In genomic region chr10:11440250-11441150, GRCh38 we compare ENCODE assay signal across 8 cellular contexts.
DNase-seq lines count a peak whose midpoint lies in the region; ATAC-seq and TF ChIP-seq lines count a peak whose summit lies in the region.

No MANE protein-coding gene starts in this region.

- H3K27ac ChIP-seq in heart left ventricle, result no peak overlapping the region

- H3K4me1 Mint-ChIP-seq in activated naive CD8-positive, alpha-beta T cell treated with anti-CD3 and anti-CD28 coated beads for 36 hours, result peaks cover 15% of the 10 kb centered on the region
- peaks cover 29 to 54% of the 10 kb centered on the region in 2 donors for H3K4me1 Mint-ChIP-seq in stimulated activated naive B cell treated with anti-CD40 and anti-IgM and Interleukin-4, amounts not matched to agents 10 μg/mL and 1 μg/mL and 100 μg/mL, for 72 hours
- H3K4me1 Mint-ChIP-seq in glutamatergic neuron (ENCODE audit: low read depth, unreplicated experiment), result no peaks in the 10 kb centered on the region

- ATAC-seq in heart left ventricle (no peak), HG03354 (IDR thresholded peaks at IDR 0.05; ENCODE audit: poor library complexity, severe bottlenecking, unreplicated experiment) (peak; percentile 54), GM19452 (IDR thresholded peaks at IDR 0.05; ENCODE audit: unreplicated experiment) (no peak)
- peak; percentile 91 to 92 for ATAC-seq in stimulated activated naive B cell treated with anti-CD40 and anti-IgM and Interleukin-4, amounts not matched to agents 10 μg/mL and 1 μg/mL and 100 μg/mL, for 72 hours (replicated peaks)

- intact Hi-C loops in cardiac septum (cut with DNase I) (no loop called here), heart left ventricle (cut with DNase I) (no loop called here)

- H3K27me3 Mint-ChIP-seq in activated naive CD8-positive, alpha-beta T cell treated with anti-CD3 and anti-CD28 coated beads for 36 hours, result no peaks in the 10 kb centered on the region
- no peaks in the 10 kb centered on the region for H3K27me3 Mint-ChIP-seq in stimulated activated naive B cell treated with anti-CD40 and anti-IgM and Interleukin-4, amounts not matched to agents 10 μg/mL and 1 μg/mL and 100 μg/mL, for 72 hours
- peaks cover 10% of the 10 kb centered on the region for H3K27me3 Mint-ChIP-seq in glutamatergic neuron (ENCODE audit: unreplicated experiment)

- H3K4me1 ChIP-seq in heart left ventricle, result no peaks in the 10 kb centered on the region

- no peak for TF ChIP-seq POLR2A in heart left ventricle (IDR thresholded peaks at IDR 0.05)

- H3K4me3 ChIP-seq in heart left ventricle, result no peak overlapping the region

- TF ChIP-seq CTCF in heart left ventricle (IDR thresholded peaks at IDR 0.05) (no peak), glutamatergic neuron (IDR thresholded peaks at IDR 0.05; ENCODE audit: partially characterized antibody, unreplicated experiment) (no peak)

- no peaks in the 10 kb centered on the region for H3K9me3 Mint-ChIP-seq in activated naive CD8-positive, alpha-beta T cell treated with anti-CD3 and anti-CD28 coated beads for 36 hours
- H3K9me3 Mint-ChIP-seq in stimulated activated naive B cell treated with anti-CD40 and anti-IgM and Interleukin-4, amounts not matched to agents 10 μg/mL and 1 μg/mL and 100 μg/mL, for 72 hours, result peaks cover 0 to 5% of the 10 kb centered on the region in 2 donors
- H3K9me3 Mint-ChIP-seq in glutamatergic neuron (ENCODE audit: unreplicated experiment), result no peaks in the 10 kb centered on the region

- H3K27me3 ChIP-seq in heart left ventricle, result peaks cover 0 to 8% (median 0%) of the 10 kb centered on the region in 9 donors

- DNase-seq in cardiac septum (ENCODE audit: low spot score) (peak; percentile 24), heart left ventricle (no peak), cerebellar nuclear complex (lab: John Stamatoyannopoulos, UW) (no peak), glutamatergic neuron (no peak)
- peak; percentile 46 for DNase-seq in activated naive CD8-positive, alpha-beta T cell treated with anti-CD3 and anti-CD28 coated beads for 36 hours
- DNase-seq in stimulated activated naive B cell treated with anti-CD40 and anti-IgM and Interleukin-4, amounts not matched to agents 10 μg/mL and 1 μg/mL and 100 μg/mL, for 72 hours, result peak; percentile 69

- H3K36me3 ChIP-seq in heart left ventricle, result no peaks in the 10 kb centered on the region

- 79 to 87% (median 85%) methylated on average over 15 of the region's 15 CpGs for WGBS in heart left ventricle, 4 donors

- no peaks in the 10 kb centered on the region for H3K36me3 Mint-ChIP-seq in activated naive CD8-positive, alpha-beta T cell treated with anti-CD3 and anti-CD28 coated beads for 36 hours
- H3K36me3 Mint-ChIP-seq in stimulated activated naive B cell treated with anti-CD40 and anti-IgM and Interleukin-4, amounts not matched to agents 10 μg/mL and 1 μg/mL and 100 μg/mL, for 72 hours, result peaks cover 8% of the 10 kb centered on the region in 2 donors
- no peaks in the 10 kb centered on the region for H3K36me3 Mint-ChIP-seq in glutamatergic neuron (ENCODE audit: unreplicated experiment)

- peak overlapping the region; percentile 8 for H3K4me3 Mint-ChIP-seq in activated naive CD8-positive, alpha-beta T cell treated with anti-CD3 and anti-CD28 coated beads for 36 hours
- peak overlapping the region; percentile 47 to 71 for H3K4me3 Mint-ChIP-seq in stimulated activated naive B cell treated with anti-CD40 and anti-IgM and Interleukin-4, amounts not matched to agents 10 μg/mL and 1 μg/mL and 100 μg/mL, for 72 hours
- H3K4me3 Mint-ChIP-seq in glutamatergic neuron (ENCODE audit: unreplicated experiment), result no peak overlapping the region

- peak overlapping the region; percentile 81 for H3K27ac Mint-ChIP-seq in activated naive CD8-positive, alpha-beta T cell treated with anti-CD3 and anti-CD28 coated beads for 36 hours
- H3K27ac Mint-ChIP-seq in stimulated activated naive B cell treated with anti-CD40 and anti-IgM and Interleukin-4, amounts not matched to agents 10 μg/mL and 1 μg/mL and 100 μg/mL, for 72 hours, result peak overlapping the region; percentile 96
- no peak overlapping the region for H3K27ac Mint-ChIP-seq in glutamatergic neuron (ENCODE audit: unreplicated experiment)

- H3K9me3 ChIP-seq in heart left ventricle, result no peaks in the 10 kb centered on the region

Comparison
In these comparisons a context has a peak if more than half of its experiments do, and no peak if none do; other contexts are left out.
1. DNase-seq: peak in cardiac septum (single experiment), activated naive CD8-positive, alpha-beta T cell treated with anti-CD3 and anti-CD28 coated beads for 36 hours (single experiment) and stimulated activated naive B cell treated with anti-CD40 and anti-IgM and Interleukin-4, amounts not matched to agents 10 μg/mL and 1 μg/mL and 100 μg/mL, for 72 hours (single experiment); none in heart left ventricle (0 of 5), cerebellar nuclear complex (0 of 2) and glutamatergic neuron (single experiment).
2. ATAC-seq: peak in HG03354 (single experiment) and stimulated activated naive B cell treated with anti-CD40 and anti-IgM and Interleukin-4, amounts not matched to agents 10 μg/mL and 1 μg/mL and 100 μg/mL, for 72 hours (2 of 2); none in heart left ventricle (0 of 4) and GM19452 (single experiment).